In the genomic region with DNA sequence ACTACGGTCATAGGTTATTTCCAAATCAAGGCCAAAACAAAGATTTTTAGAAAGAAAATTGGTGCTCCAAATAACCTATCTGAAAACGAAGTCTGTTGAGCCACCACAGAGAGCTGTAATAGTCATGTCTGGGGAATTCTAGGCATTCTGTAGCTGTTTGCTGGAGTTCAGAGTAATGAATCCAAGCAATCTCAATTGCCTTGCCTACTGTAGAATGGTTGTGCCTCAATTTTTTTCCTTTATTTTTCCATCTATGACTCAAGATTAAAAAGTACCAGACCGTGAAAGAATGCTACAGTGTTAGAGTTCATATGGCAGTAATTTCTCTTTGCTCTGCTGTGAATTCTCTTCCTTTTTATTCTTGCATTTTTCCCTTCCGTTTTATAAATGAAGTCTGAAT, we compare ENCODE assay signal across 12 cellular contexts.
A peak's percentile ranks its signal among the peaks of the same experiment; 100 is the strongest.
DNase-seq lines count a peak whose midpoint lies in the region; ATAC-seq and TF ChIP-seq lines count a peak whose summit lies in the region.
"Had no signal": no experiment of that assay in that cellular context is flagged by ENCODE, and none has a peak within 500 bp of the region (broad histone marks: within the 10 kb centered on the region; RNA-seq: fewer than 3 reads in every experiment).

No MANE protein-coding gene starts in this region.

- H4K12ac ChIP-seq in trophoblast cell (ENCODE audit: low read depth, low read length) = no peak overlapping the region

- no peak for ATAC-seq in CD8-positive, alpha-beta T cell
- no peak for ATAC-seq in HG03378 (IDR thresholded peaks at IDR 0.05; ENCODE audit: unreplicated experiment)
- ATAC-seq in naive thymus-derived CD8-positive, alpha-beta T cell = no peak
- ATAC-seq: activated CD8-positive, alpha-beta memory T cell treated with anti-CD3 and anti-CD28 coated beads, Interleukin-2, amount 10 ng/mL, durations not matched to agents 7 days and 5 days had no signal

- no peak overlapping the region for H3K18ac ChIP-seq in trophoblast cell (ENCODE audit: low read length)

- no peaks in the 10 kb centered on the region for H3K36me3 Mint-ChIP-seq in CD8-positive, alpha-beta T cell
- no peaks in the 10 kb centered on the region for H3K36me3 Mint-ChIP-seq in naive thymus-derived CD8-positive, alpha-beta T cell
- H3K36me3 Mint-ChIP-seq: activated CD8-positive, alpha-beta memory T cell treated with anti-CD3 and anti-CD28 coated beads, Interleukin-2, amount 10 ng/mL, durations not matched to agents 7 days and 5 days had no signal

- no peak overlapping the region for H3K4me3 Mint-ChIP-seq in CD8-positive, alpha-beta T cell
- no peak overlapping the region for H3K4me3 Mint-ChIP-seq in naive thymus-derived CD8-positive, alpha-beta T cell
- H3K4me3 Mint-ChIP-seq: activated CD8-positive, alpha-beta memory T cell treated with anti-CD3 and anti-CD28 coated beads, Interleukin-2, amount 10 ng/mL, durations not matched to agents 7 days and 5 days had no signal

- H3K23ac ChIP-seq in trophoblast cell (ENCODE audit: low read length) = no peak overlapping the region

- H3K9ac ChIP-seq in trophoblast cell (ENCODE audit: low read length) = no peak overlapping the region

- H4K91ac ChIP-seq in trophoblast cell (ENCODE audit: low read depth, low read length) = no peak overlapping the region

- H3K27me3 ChIP-seq in SJSA1 (replicated peaks) (no peaks in the 10 kb centered on the region), trophoblast cell (ENCODE audit: insufficient read depth, low read length) (no peaks in the 10 kb centered on the region)
- H3K27me3 ChIP-seq in CD8-positive, alpha-beta T cell (ENCODE audit: insufficient read depth, low read length) = no peaks in the 10 kb centered on the region

- peaks cover 26% of the 10 kb centered on the region for H3K4me1 ChIP-seq in SJSA1 (replicated peaks)
- H3K4me1 ChIP-seq in trophoblast cell (ENCODE audit: control insufficient read depth in 1 of 2, insufficient read depth in 2 of 2, low read length in 2 of 2) = no peaks in the 10 kb centered on the region
- no peaks in the 10 kb centered on the region for H3K4me1 ChIP-seq in CD8-positive, alpha-beta T cell (ENCODE audit: insufficient read depth, low read length)

- POLR2A ChIA-PET in CD8-positive, alpha-beta T cell (lab: Charles Lee) = no interaction called here
- POLR2A ChIA-PET in naive thymus-derived CD8-positive, alpha-beta T cell (lab: Charles Lee) = no interaction called here

- WGBS in trophoblast cell (ENCODE audit: extremely low coverage, insufficient coverage, insufficient read length) = no CpG with 5 or more reads among the region's 4 CpGs

- no peaks in the 10 kb centered on the region for H3K9me3 Mint-ChIP-seq in CD8-positive, alpha-beta T cell
- peaks cover 0 to 4% (median 0%) of the 10 kb centered on the region in 9 donors for H3K9me3 Mint-ChIP-seq in naive thymus-derived CD8-positive, alpha-beta T cell

- no peaks in the 10 kb centered on the region for H3K79me1 ChIP-seq in trophoblast cell (ENCODE audit: low read length)

- no peak overlapping the region for H3K4ac ChIP-seq in trophoblast cell (ENCODE audit: low read depth, low read length)

- H3K27ac Mint-ChIP-seq in CD8-positive, alpha-beta T cell = no peak overlapping the region
- H3K27ac Mint-ChIP-seq in naive thymus-derived CD8-positive, alpha-beta T cell = no peak overlapping the region
- H3K27ac Mint-ChIP-seq: activated CD8-positive, alpha-beta memory T cell treated with anti-CD3 and anti-CD28 coated beads, Interleukin-2, amount 10 ng/mL, durations not matched to agents 7 days and 5 days had no signal

- H3K4me3 ChIP-seq in SJSA1 (no peak overlapping the region), trophoblast cell (ENCODE audit: low read depth, low read length) (no peak overlapping the region)
- H3K4me3 ChIP-seq in CD8-positive, alpha-beta T cell (ENCODE audit: low read depth, low read length) = no peak overlapping the region

- no peaks in the 10 kb centered on the region for H3K27me3 Mint-ChIP-seq in CD8-positive, alpha-beta T cell (ENCODE audit: low read depth)
- H3K27me3 Mint-ChIP-seq in naive thymus-derived CD8-positive, alpha-beta T cell = no peaks in the 10 kb centered on the region
- H3K27me3 Mint-ChIP-seq: activated CD8-positive, alpha-beta memory T cell treated with anti-CD3 and anti-CD28 coated beads, Interleukin-2, amount 10 ng/mL, durations not matched to agents 7 days and 5 days had no signal

- no peak overlapping the region for H2BK120ac ChIP-seq in trophoblast cell (ENCODE audit: insufficient read depth, low read length, poor library complexity)

- H2BK12ac ChIP-seq in trophoblast cell (ENCODE audit: low read length) = no peak overlapping the region

- H3K27ac ChIP-seq in SJSA1 = peak overlapping the region; percentile 90
- no peak overlapping the region for H3K27ac ChIP-seq in trophoblast cell (ENCODE audit: low read depth, low read length)
- no peak overlapping the region for H3K27ac ChIP-seq in CD8-positive, alpha-beta T cell (ENCODE audit: low read depth, low read length)

- H2BK5ac ChIP-seq in trophoblast cell (ENCODE audit: low read depth, low read length, poor library complexity) = no peak overlapping the region

- no peak for TF ChIP-seq CTCF in CD8-positive, alpha-beta T cell (IDR thresholded peaks at IDR 0.05)

- intact Hi-C loops in CD8-positive, alpha-beta T cell (cut with DNase I, micrococcal nuclease) = no loop called here

- no peaks in the 10 kb centered on the region for H3K79me2 ChIP-seq in trophoblast cell (ENCODE audit: control insufficient read depth, insufficient read depth, low read length, poor library complexity)

- DNase-seq in GM03348 (ENCODE audit: low spot score) (peak; percentile 72), SJSA1 (ENCODE audit: low read depth in 1 of 2, low spot score in 2 of 2) (peak; percentile 52 to 85), fibroblast of peridontal ligament (ENCODE audit: extremely low read depth) (peak; percentile 97), trophoblast cell (peak; percentile 4 to 58), cerebellum (ENCODE audit: low spot score) (no peak)
- DNase-seq in CD8-positive, alpha-beta T cell = no peak
- no peak for DNase-seq in naive thymus-derived CD8-positive, alpha-beta T cell
- DNase-seq: activated CD8-positive, alpha-beta memory T cell treated with anti-CD3 and anti-CD28 coated beads, Interleukin-2, amount 10 ng/mL, durations not matched to agents 7 days and 5 days; glutamatergic neuron; NCI-H510A; stimulated activated CD4-positive, alpha-beta T cell treated with anti-CD3 and anti-CD28 coated beads, Interleukin-1b, Interleukin-23, amount 100 ng/mL, for 48 hours had no signal

- H3K9me3 ChIP-seq in SJSA1 (replicated peaks) (no peaks in the 10 kb centered on the region), trophoblast cell (ENCODE audit: insufficient read depth, low read depth, low read length) (no peaks in the 10 kb centered on the region)
- no peaks in the 10 kb centered on the region for H3K9me3 ChIP-seq in CD8-positive, alpha-beta T cell (ENCODE audit: low read length)

- H3K14ac ChIP-seq in trophoblast cell (ENCODE audit: low read length) = no peak overlapping the region

- H3K4me2 ChIP-seq in trophoblast cell (ENCODE audit: low read length) = no peak overlapping the region

- no peaks in the 10 kb centered on the region for H3K4me1 Mint-ChIP-seq in CD8-positive, alpha-beta T cell (ENCODE audit: low read depth)
- H3K4me1 Mint-ChIP-seq in naive thymus-derived CD8-positive, alpha-beta T cell = no peaks in the 10 kb centered on the region
- H3K4me1 Mint-ChIP-seq: activated CD8-positive, alpha-beta memory T cell treated with anti-CD3 and anti-CD28 coated beads, Interleukin-2, amount 10 ng/mL, durations not matched to agents 7 days and 5 days had no signal

- H3K36me3 ChIP-seq in SJSA1 (no peaks in the 10 kb centered on the region), trophoblast cell (ENCODE audit: control insufficient read depth in 1 of 2, insufficient read depth in 2 of 2, low read length in 2 of 2) (peaks cover 0 to 1% of the 10 kb centered on the region in 2 experiments)
- H3K36me3 ChIP-seq in CD8-positive, alpha-beta T cell (ENCODE audit: insufficient read depth, low read length) = no peaks in the 10 kb centered on the region

- no peak overlapping the region for H4K8ac ChIP-seq in trophoblast cell (ENCODE audit: low read depth, low read length)

- CTCF ChIA-PET in CD8-positive, alpha-beta T cell (lab: Charles Lee) = no interaction called here

- H2AFZ ChIP-seq in trophoblast cell (ENCODE audit: insufficient read depth, low read length, poor library complexity) = no peak overlapping the region

- H2AK5ac ChIP-seq in trophoblast cell (ENCODE audit: low read length) = no peak overlapping the region

Comparison
In these comparisons a context has a peak if more than half of its experiments do, and no peak if none do; other contexts are left out.
1. DNase-seq: peak in GM03348 (single experiment), SJSA1 (2 of 2), fibroblast of peridontal ligament (single experiment) and trophoblast cell (2 of 2); none in CD8-positive, alpha-beta T cell (0 of 7), cerebellum (single experiment) and naive thymus-derived CD8-positive, alpha-beta T cell (0 of 10).